ENCODE assay signal across 1 cellular context in the genomic region with DNA sequence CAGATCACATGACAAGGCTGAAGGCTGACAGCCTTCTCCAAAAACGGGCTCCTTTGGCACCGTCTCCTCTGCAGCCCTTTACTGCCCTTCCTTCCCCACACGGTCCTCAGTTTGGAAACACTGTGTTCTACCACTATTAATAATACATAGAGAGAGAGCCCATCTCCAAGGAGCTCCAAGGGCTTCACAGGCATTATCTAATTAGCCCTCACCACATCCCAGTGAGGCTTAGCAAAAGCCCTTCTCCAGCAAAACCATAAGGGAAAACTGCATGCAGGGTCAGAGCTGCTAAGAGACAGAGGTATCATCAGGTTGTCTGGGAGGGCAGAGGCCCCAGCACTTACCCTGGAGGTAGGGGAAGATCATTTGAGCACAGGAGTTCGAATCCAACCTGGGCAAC.
TF ChIP-seq lines count a peak whose summit lies in the region.

No MANE protein-coding gene starts in this region.

TF ChIP-seq in H1, 55 proteins besides CTCF, POLR2A, EP300 and RAD21 (continued from another document):
- no peak for TF ChIP-seq SIRT6 (IDR thresholded peaks at IDR 0.05; ENCODE audit: low read length)
